Comparison of ENCODE assay signal across 25 cellular contexts in the genomic region with DNA sequence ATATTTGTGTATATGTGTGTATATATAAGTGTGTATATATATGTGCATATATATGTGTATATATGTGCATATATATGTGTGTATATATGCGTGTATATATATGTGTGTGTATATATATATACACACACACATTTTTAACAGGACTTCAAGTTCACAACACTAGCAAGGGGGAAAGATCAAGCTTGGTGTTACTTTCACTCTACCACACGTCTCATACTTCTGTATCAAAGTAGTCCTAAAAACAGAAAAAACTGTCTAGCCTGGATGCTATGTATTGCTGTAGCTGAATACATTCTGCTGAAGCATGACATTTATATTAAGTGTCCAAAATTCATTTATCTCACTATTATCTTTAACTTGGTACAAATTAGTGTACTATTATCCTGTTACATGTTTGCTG. TPM values are rescaled to one million over a fixed set of nuclear protein-coding genes. Genes with fewer than 3 reads are reported as not detected.
DNase-seq lines count a peak whose midpoint lies in the region; ATAC-seq and TF ChIP-seq lines count a peak whose summit lies in the region.
"Had no signal": no experiment of that assay in that cellular context is flagged by ENCODE, and none has a peak within 500 bp of the region (broad histone marks: within the 10 kb centered on the region; RNA-seq: fewer than 3 reads in every experiment).

No MANE protein-coding gene starts in this region.

- no peak overlapping the region for H3K4me3 ChIP-seq in esophagus squamous epithelium
- H3K4me3 ChIP-seq: BLaER1 had no signal

- H3K27me3 Mint-ChIP-seq in CD4-positive, alpha-beta T cell: no peaks in the 10 kb centered on the region
- H3K27me3 Mint-ChIP-seq in activated T-helper 17 cell treated with anti-CD3 and anti-CD28 coated beads, Interleukin-2, amount 50 U/mL, for 72 hours: no peaks in the 10 kb centered on the region
- H3K27me3 Mint-ChIP-seq in naive thymus-derived CD8-positive, alpha-beta T cell: no peaks in the 10 kb centered on the region
- H3K27me3 Mint-ChIP-seq: CD4-positive, alpha-beta memory T cell had no signal

- DNase-seq in activated CD4-positive, CD25-positive, alpha-beta regulatory T cell treated with anti-CD3 and anti-CD28 coated beads, Interleukin-2, amount 50 U/mL, for 72 hours: no peak
- no peak for DNase-seq in CD4-positive, alpha-beta T cell
- no peak for DNase-seq in naive thymus-derived CD8-positive, alpha-beta T cell
- no peak for DNase-seq in HUDEP-2 (lab: John Stamatoyannopoulos, UW; ENCODE audit: unreplicated experiment in 76 of 76)
- DNase-seq in esophagus squamous epithelium (lab: John Stamatoyannopoulos, UW): no peak
- DNase-seq in hippocampal formation (lab: John Stamatoyannopoulos, UW): no peak
- DNase-seq: ACHN; Calu3; CD4-positive, alpha-beta memory T cell; DMS153; H9; KG1; NCI-H1092 treated with DMSO at 0.1 percent for 48 hours; NCI-H146; NCI-H2029; NCI-H2227 treated with DMSO at 0.1 percent for 48 hours; NCI-H510A; SHP77 treated with DMSO at 0.1 percent for 48 hours had no signal

- no peak for TF ChIP-seq POLR2A in esophagus squamous epithelium (IDR thresholded peaks at IDR 0.05)

- intact Hi-C loops in CD4-positive, alpha-beta T cell (cut with DNase I, micrococcal nuclease): loop anchor here in 1 of 2 experiments (5.0 kb wide), 2 partner anchors 36 to 79 kb away; partner anchors contain the start of gene PTPRC
- intact Hi-C loops in esophagus squamous epithelium (cut with DNase I): no loop called here

- no peak overlapping the region for H3K4me3 Mint-ChIP-seq in CD4-positive, alpha-beta T cell
- peak overlapping the region; percentile 69 for H3K4me3 Mint-ChIP-seq in activated T-helper 17 cell treated with anti-CD3 and anti-CD28 coated beads, Interleukin-2, amount 50 U/mL, for 72 hours
- H3K4me3 Mint-ChIP-seq in naive thymus-derived CD8-positive, alpha-beta T cell: peak overlapping the region in 5 of 10 donors; percentile 0 to 56 (median 31)
- H3K4me3 Mint-ChIP-seq: H9 had no signal

- H3K4me1 ChIP-seq in esophagus squamous epithelium: no peaks in the 10 kb centered on the region

- TF ChIP-seq CTCF in CD4-positive, alpha-beta T cell (IDR thresholded peaks at IDR 0.05): no peak
- no peak for TF ChIP-seq CTCF in esophagus squamous epithelium (IDR thresholded peaks at IDR 0.05)

- CTCF ChIA-PET in CD4-positive, alpha-beta T cell (lab: Charles Lee): no interaction called here

- H3K27ac Mint-ChIP-seq in CD4-positive, alpha-beta T cell: peak overlapping the region; percentile 40
- H3K27ac Mint-ChIP-seq in activated T-helper 17 cell treated with anti-CD3 and anti-CD28 coated beads, Interleukin-2, amount 50 U/mL, for 72 hours: no peak overlapping the region
- H3K27ac Mint-ChIP-seq in naive thymus-derived CD8-positive, alpha-beta T cell: peak overlapping the region in 9 of 10 donors; percentile 2 to 90 (median 74)
- H3K27ac Mint-ChIP-seq: H9 had no signal

- H3K36me3 ChIP-seq in esophagus squamous epithelium: no peaks in the 10 kb centered on the region
- H3K36me3 ChIP-seq: BLaER1 had no signal

- H3K27me3 ChIP-seq in CD4-positive, alpha-beta T cell (ENCODE audit: control insufficient read depth, insufficient read depth, low read length): no peaks in the 10 kb centered on the region
- no peaks in the 10 kb centered on the region for H3K27me3 ChIP-seq in esophagus squamous epithelium
- H3K27me3 ChIP-seq: BLaER1 had no signal

- POLR2A ChIA-PET in CD4-positive, alpha-beta T cell (lab: Charles Lee): interaction anchor here (0.6 kb wide), 2 partner anchors 31 to 109 kb away, joined by 3 read pairs; no protein-coding TSS in a partner anchor
- POLR2A ChIA-PET in naive thymus-derived CD8-positive, alpha-beta T cell (lab: Charles Lee): interaction anchor here (2.2 kb wide), 1 partner anchor 62 kb away, joined by 12 read pairs; no protein-coding TSS in a partner anchor

- H3K9me3 ChIP-seq in CD4-positive, alpha-beta T cell (ENCODE audit: control insufficient read depth, low read length): no peaks in the 10 kb centered on the region
- no peaks in the 10 kb centered on the region for H3K9me3 ChIP-seq in esophagus squamous epithelium
- H3K9me3 ChIP-seq: BLaER1 had no signal

- peaks cover 82% of the 10 kb centered on the region for H3K4me1 Mint-ChIP-seq in CD4-positive, alpha-beta T cell (ENCODE audit: low read depth)
- peaks cover 39% of the 10 kb centered on the region for H3K4me1 Mint-ChIP-seq in activated T-helper 17 cell treated with anti-CD3 and anti-CD28 coated beads, Interleukin-2, amount 50 U/mL, for 72 hours
- H3K4me1 Mint-ChIP-seq in naive thymus-derived CD8-positive, alpha-beta T cell: peaks cover 28 to 84% (median 69%) of the 10 kb centered on the region in 4 donors

- no peaks in the 10 kb centered on the region for H3K36me3 Mint-ChIP-seq in CD4-positive, alpha-beta T cell (ENCODE audit: low read depth)
- no peaks in the 10 kb centered on the region for H3K36me3 Mint-ChIP-seq in activated T-helper 17 cell treated with anti-CD3 and anti-CD28 coated beads, Interleukin-2, amount 50 U/mL, for 72 hours (ENCODE audit: low read depth)
- H3K36me3 Mint-ChIP-seq in naive thymus-derived CD8-positive, alpha-beta T cell: no peaks in the 10 kb centered on the region
- H3K36me3 Mint-ChIP-seq: CD4-positive, alpha-beta memory T cell had no signal

- no peaks in the 10 kb centered on the region for H3K9me3 Mint-ChIP-seq in CD4-positive, alpha-beta T cell
- H3K9me3 Mint-ChIP-seq in activated T-helper 17 cell treated with anti-CD3 and anti-CD28 coated beads, Interleukin-2, amount 50 U/mL, for 72 hours: no peaks in the 10 kb centered on the region
- peaks cover 0 to 3% (median 0%) of the 10 kb centered on the region in 9 donors for H3K9me3 Mint-ChIP-seq in naive thymus-derived CD8-positive, alpha-beta T cell
- H3K9me3 Mint-ChIP-seq: CD4-positive, alpha-beta memory T cell; H9 had no signal

- WGBS in esophagus squamous epithelium, 2 donors: 69 to 83% methylated on average over 2 of the region's 2 CpGs

- peak; percentile 43 to 44 for ATAC-seq in activated CD4-positive, CD25-positive, alpha-beta regulatory T cell treated with anti-CD3 and anti-CD28 coated beads, Interleukin-2, amount 50 U/mL, for 24 hours
- no peak for ATAC-seq in CD4-positive, alpha-beta T cell (ENCODE audit: poor library complexity)
- no peak for ATAC-seq in activated T-helper 17 cell treated with anti-CD3 and anti-CD28 coated beads, Interleukin-2, amount 50 U/mL, for 72 hours (replicated peaks)
- peak in 1 of 2 donors; percentile 29 for ATAC-seq in naive thymus-derived CD8-positive, alpha-beta T cell

- H3K27ac ChIP-seq in CD4-positive, alpha-beta T cell (ENCODE audit: low read depth, low read length): no peak overlapping the region
- H3K27ac ChIP-seq in esophagus squamous epithelium: no peak overlapping the region
- H3K27ac ChIP-seq: 22Rv1, BLaER1, RWPE1 had no signal

RNA-seq across cellular contexts. Expression of gene ATP6V1G3, which starts 17.9 kb away (rescaled TPM):
- not detected for total RNA-seq in CD4-positive, alpha-beta T cell
- total RNA-seq in activated T-helper 17 cell treated with anti-CD3 and anti-CD28 coated beads, Interleukin-2, amount 50 U/mL, for 72 hours: not detected
- total RNA-seq in naive thymus-derived CD8-positive, alpha-beta T cell: not detected
- not detected for polyA plus RNA-seq in naive thymus-derived CD8-positive, alpha-beta T cell
- not detected for total RNA-seq in esophagus squamous epithelium
- total RNA-seq: Calu3; CD4-positive, alpha-beta memory T cell; G401; H9; HT1080 had no signal
- polyA plus RNA-seq: CD4-positive, alpha-beta memory T cell had no signal

Comparison
In these comparisons a context has a peak if more than half of its experiments do, and no peak if none do; other contexts are left out.
1. ATAC-seq: peak in activated CD4-positive, CD25-positive, alpha-beta regulatory T cell treated with anti-CD3 and anti-CD28 coated beads, Interleukin-2, amount 50 U/mL, for 24 hours (2 of 2); none in CD4-positive, alpha-beta T cell (single experiment) and activated T-helper 17 cell treated with anti-CD3 and anti-CD28 coated beads, Interleukin-2, amount 50 U/mL, for 72 hours (single experiment).